ENCODE assay signal across 11 cellular contexts in the genomic region with DNA sequence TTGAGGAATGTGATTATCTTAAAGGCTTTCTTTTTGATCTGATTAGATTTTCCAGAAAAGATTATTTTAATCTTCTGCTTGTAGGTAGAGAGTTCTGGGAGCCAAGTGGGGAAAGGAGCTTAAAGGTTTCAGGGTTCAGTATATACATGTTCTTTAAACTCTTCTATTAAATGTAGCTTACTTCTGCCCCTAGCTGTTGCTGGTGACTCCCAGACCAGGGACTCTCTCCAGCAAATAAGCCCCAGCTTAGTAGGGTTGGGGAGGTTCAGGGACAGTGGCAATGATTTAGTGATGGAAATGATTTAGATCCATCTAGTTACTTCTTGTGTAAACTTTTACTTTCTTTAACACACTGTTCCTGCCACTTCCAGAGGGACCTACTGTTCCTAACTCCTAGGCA.
"Had no signal": no experiment of that assay in that cellular context is flagged by ENCODE, and none has a peak within 500 bp of the region (broad histone marks: within the 10 kb centered on the region; RNA-seq: fewer than 3 reads in every experiment).

No MANE protein-coding gene starts in this region.

- H3K27ac Mint-ChIP-seq: activated CD4-positive, alpha-beta T cell treated with anti-CD3 and anti-CD28 coated beads for 36 hours; activated CD8-positive, alpha-beta T cell treated with anti-CD3 and anti-CD28 coated beads, Interleukin-2, amount 10 ng/mL, durations not matched to agents 7 days and 5 days; effector memory CD8-positive, alpha-beta T cell; natural killer cell had no signal

- DNase-seq: activated CD4-positive, alpha-beta T cell treated with anti-CD3 and anti-CD28 coated beads for 36 hours; activated CD8-positive, alpha-beta memory T cell treated with anti-CD3 and anti-CD28 coated beads, Interleukin-2, amount 50 U/mL, for 48 hours; activated CD8-positive, alpha-beta T cell treated with anti-CD3 and anti-CD28 coated beads, Interleukin-2, amount 10 ng/mL, durations not matched to agents 7 days and 5 days; activated naive CD4-positive, alpha-beta T cell treated with Interleukin-2 at 50 U/mL for 16 hours; effector memory CD8-positive, alpha-beta T cell; erythroblast; natural killer cell; stimulated activated CD4-positive, alpha-beta T cell treated with anti-CD3 and anti-CD28 coated beads, Interleukin-12 subunit alpha, Interleukin-12 subunit beta, amount 100 ng/mL, for 4 hours; stimulated activated naive CD4-positive, alpha-beta T cell treated with Interleukin-2 at 50 U/mL for 16 hours; trophoblast cell had no signal

- H3K27me3 Mint-ChIP-seq: activated CD4-positive, alpha-beta T cell treated with anti-CD3 and anti-CD28 coated beads for 36 hours; central memory CD8-positive, alpha-beta T cell; effector memory CD8-positive, alpha-beta T cell had no signal

- H3K4me1 Mint-ChIP-seq: activated CD4-positive, alpha-beta T cell treated with anti-CD3 and anti-CD28 coated beads for 36 hours; central memory CD8-positive, alpha-beta T cell; natural killer cell had no signal

- H3K9me3 Mint-ChIP-seq: central memory CD8-positive, alpha-beta T cell; effector memory CD8-positive, alpha-beta T cell; natural killer cell had no signal

- H3K4me3 Mint-ChIP-seq: activated CD4-positive, alpha-beta T cell treated with anti-CD3 and anti-CD28 coated beads for 36 hours; activated CD8-positive, alpha-beta T cell treated with anti-CD3 and anti-CD28 coated beads, Interleukin-2, amount 10 ng/mL, durations not matched to agents 7 days and 5 days; central memory CD8-positive, alpha-beta T cell; effector memory CD8-positive, alpha-beta T cell; natural killer cell had no signal

- ATAC-seq: activated CD4-positive, alpha-beta T cell treated with anti-CD3 and anti-CD28 coated beads for 36 hours; activated CD8-positive, alpha-beta T cell treated with anti-CD3 and anti-CD28 coated beads, Interleukin-2, amount 10 ng/mL, durations not matched to agents 7 days and 5 days; effector memory CD8-positive, alpha-beta T cell; natural killer cell had no signal
